8 cellular contexts compared by ENCODE assay signal in the genomic region with DNA sequence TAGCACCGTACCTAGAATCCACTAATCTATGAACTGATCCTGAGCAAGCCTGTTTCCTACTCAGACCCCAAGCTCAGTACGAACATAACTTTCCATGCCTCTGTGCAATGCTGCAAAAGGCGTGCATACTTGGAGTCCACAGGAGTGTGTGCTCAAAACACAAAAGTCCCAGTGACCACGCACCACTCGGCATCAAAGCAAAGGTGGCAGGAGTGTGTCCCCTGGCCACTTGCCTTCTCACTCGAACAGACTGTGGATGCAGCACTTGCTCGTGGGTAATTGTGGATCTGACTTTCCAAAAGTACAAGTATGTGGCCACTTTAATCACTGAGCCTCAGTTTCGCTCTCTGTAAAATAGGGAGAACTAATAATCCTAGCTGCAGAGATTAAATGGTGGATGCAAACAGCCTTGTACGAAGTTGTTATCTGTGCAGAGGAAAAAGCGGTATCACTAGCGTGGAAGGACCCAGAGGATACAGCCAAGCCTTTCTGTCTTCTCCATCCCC. TPM values are rescaled to one million over a fixed set of nuclear protein-coding genes. Genes with fewer than 3 reads are reported as not detected.
DNase-seq lines count a peak whose midpoint lies in the region; ATAC-seq and TF ChIP-seq lines count a peak whose summit lies in the region.

No MANE protein-coding gene starts in this region.

- H3K4me3 Mint-ChIP-seq in activated T-helper 1 cell treated with anti-CD3 and anti-CD28 coated beads, Interleukin-12 subunit alpha, Interleukin-12 subunit beta, Interleukin-2, Interleukin-4 antibody, amounts not matched to agents 30 ng/mL and 10 ng/mL and 1 ng/mL, durations not matched to agents 14 hours and 24 hours and 36 hours: peak overlapping the region; percentile 97
- peak overlapping the region; percentile 91 for H3K4me3 Mint-ChIP-seq in stimulated activated effector memory CD8-positive, alpha-beta T cell treated with anti-CD3 and anti-CD28 coated beads, Interleukin-12 subunit alpha, Interleukin-12 subunit beta, amount 100 ng/mL, for 72 hours

- H3K27ac Mint-ChIP-seq in activated T-helper 1 cell treated with anti-CD3 and anti-CD28 coated beads, Interleukin-12 subunit alpha, Interleukin-12 subunit beta, Interleukin-2, Interleukin-4 antibody, amounts not matched to agents 30 ng/mL and 10 ng/mL and 1 ng/mL, durations not matched to agents 14 hours and 24 hours and 36 hours: peak overlapping the region; percentile 99
- H3K27ac Mint-ChIP-seq in stimulated activated effector memory CD8-positive, alpha-beta T cell treated with anti-CD3 and anti-CD28 coated beads, Interleukin-12 subunit alpha, Interleukin-12 subunit beta, amount 100 ng/mL, for 72 hours: peak overlapping the region; percentile 98

- H3K4me1 Mint-ChIP-seq in activated T-helper 1 cell treated with anti-CD3 and anti-CD28 coated beads, Interleukin-12 subunit alpha, Interleukin-12 subunit beta, Interleukin-2, Interleukin-4 antibody, amounts not matched to agents 30 ng/mL and 10 ng/mL and 1 ng/mL, durations not matched to agents 14 hours and 24 hours and 36 hours (ENCODE audit: low read depth): peaks cover 60% of the 10 kb centered on the region
- peaks cover 55% of the 10 kb centered on the region for H3K4me1 Mint-ChIP-seq in stimulated activated effector memory CD8-positive, alpha-beta T cell treated with anti-CD3 and anti-CD28 coated beads, Interleukin-12 subunit alpha, Interleukin-12 subunit beta, amount 100 ng/mL, for 72 hours

- H3K4me3 ChIP-seq in HFF-Myc (replicated peaks; ENCODE audit: low read depth, low read length) (peak overlapping the region; percentile 81), iPS-11a (ENCODE audit: low read depth, low read length) (peak overlapping the region; percentile 98)

- intact Hi-C loops in activated T-helper 1 cell treated with anti-CD3 and anti-CD28 coated beads, Interleukin-12 subunit alpha, Interleukin-12 subunit beta, Interleukin-2, Interleukin-4 antibody, amounts not matched to agents 30 ng/mL and 10 ng/mL and 1 ng/mL, durations not matched to agents 14 hours and 24 hours and 36 hours (cut with micrococcal nuclease): loop anchor here (1.0 kb wide), 7 partner anchors 24 to 199 kb away; a partner anchor contains a TSS

- TF ChIP-seq CTCF in HFF-Myc (IDR thresholded peaks at IDR 0.05; ENCODE audit: low read depth, low read length, missing control alignments): no peak

- ATAC-seq in stimulated activated effector memory CD8-positive, alpha-beta T cell treated with anti-CD3 and anti-CD28 coated beads, Interleukin-12 subunit alpha, Interleukin-12 subunit beta, amount 100 ng/mL, for 72 hours: no peak

- H3K9me3 Mint-ChIP-seq in activated T-helper 1 cell treated with anti-CD3 and anti-CD28 coated beads, Interleukin-12 subunit alpha, Interleukin-12 subunit beta, Interleukin-2, Interleukin-4 antibody, amounts not matched to agents 30 ng/mL and 10 ng/mL and 1 ng/mL, durations not matched to agents 14 hours and 24 hours and 36 hours: no peaks in the 10 kb centered on the region
- H3K9me3 Mint-ChIP-seq in stimulated activated effector memory CD8-positive, alpha-beta T cell treated with anti-CD3 and anti-CD28 coated beads, Interleukin-12 subunit alpha, Interleukin-12 subunit beta, amount 100 ng/mL, for 72 hours: no peaks in the 10 kb centered on the region

- DNase-seq in HFF-Myc (ENCODE audit: extremely low read depth, low read depth): no peak
- no peak for DNase-seq in activated T-helper 1 cell treated with anti-CD3 and anti-CD28 coated beads, Interleukin-12 subunit alpha, Interleukin-12 subunit beta, Interleukin-2, Interleukin-4 antibody, amounts not matched to agents 30 ng/mL and 10 ng/mL and 1 ng/mL, durations not matched to agents 14 hours and 24 hours and 36 hours (ENCODE audit: low spot score)
- no peak for DNase-seq in stimulated activated effector memory CD8-positive, alpha-beta T cell treated with anti-CD3 and anti-CD28 coated beads, Interleukin-12 subunit alpha, Interleukin-12 subunit beta, amount 100 ng/mL, for 72 hours (ENCODE audit: low spot score in 2 of 2)
- no peak for DNase-seq in A172 (ENCODE audit: low spot score)
- DNase-seq in ureter (ENCODE audit: low spot score): no peak
- no peak for DNase-seq in stimulated activated CD4-positive, alpha-beta T cell treated with anti-CD3 and anti-CD28 coated beads, Interleukin-15, amount 100 ng/mL, for 24 hours
- DNase-seq in activated gamma-delta T cell treated with Interleukin-2 at 50 U/mL for 16 hours: no peak

- no peaks in the 10 kb centered on the region for H3K27me3 Mint-ChIP-seq in activated T-helper 1 cell treated with anti-CD3 and anti-CD28 coated beads, Interleukin-12 subunit alpha, Interleukin-12 subunit beta, Interleukin-2, Interleukin-4 antibody, amounts not matched to agents 30 ng/mL and 10 ng/mL and 1 ng/mL, durations not matched to agents 14 hours and 24 hours and 36 hours (ENCODE audit: insufficient read depth)

- peaks cover 7% of the 10 kb centered on the region for H3K36me3 Mint-ChIP-seq in activated T-helper 1 cell treated with anti-CD3 and anti-CD28 coated beads, Interleukin-12 subunit alpha, Interleukin-12 subunit beta, Interleukin-2, Interleukin-4 antibody, amounts not matched to agents 30 ng/mL and 10 ng/mL and 1 ng/mL, durations not matched to agents 14 hours and 24 hours and 36 hours (ENCODE audit: low read depth)
- H3K36me3 Mint-ChIP-seq in stimulated activated effector memory CD8-positive, alpha-beta T cell treated with anti-CD3 and anti-CD28 coated beads, Interleukin-12 subunit alpha, Interleukin-12 subunit beta, amount 100 ng/mL, for 72 hours: peaks cover 16% of the 10 kb centered on the region

RNA-seq across cellular contexts. Expression of a gene that starts 0.3 kb away (rescaled TPM):
- 12.5 and 14.5 TPM in 2 replicates for total RNA-seq in activated T-helper 1 cell treated with anti-CD3 and anti-CD28 coated beads, Interleukin-12 subunit alpha, Interleukin-12 subunit beta, Interleukin-2, Interleukin-4 antibody, amounts not matched to agents 30 ng/mL and 10 ng/mL and 1 ng/mL, durations not matched to agents 14 hours and 24 hours and 36 hours
- 2.7 and 6.0 TPM in 2 replicates for total RNA-seq in A172 (2014; rRNA removed; shearing (Covaris generic))
- total RNA-seq in ureter: 13.9 TPM
